Comparison of ENCODE assay signal across 17 cellular contexts in the genomic region with DNA sequence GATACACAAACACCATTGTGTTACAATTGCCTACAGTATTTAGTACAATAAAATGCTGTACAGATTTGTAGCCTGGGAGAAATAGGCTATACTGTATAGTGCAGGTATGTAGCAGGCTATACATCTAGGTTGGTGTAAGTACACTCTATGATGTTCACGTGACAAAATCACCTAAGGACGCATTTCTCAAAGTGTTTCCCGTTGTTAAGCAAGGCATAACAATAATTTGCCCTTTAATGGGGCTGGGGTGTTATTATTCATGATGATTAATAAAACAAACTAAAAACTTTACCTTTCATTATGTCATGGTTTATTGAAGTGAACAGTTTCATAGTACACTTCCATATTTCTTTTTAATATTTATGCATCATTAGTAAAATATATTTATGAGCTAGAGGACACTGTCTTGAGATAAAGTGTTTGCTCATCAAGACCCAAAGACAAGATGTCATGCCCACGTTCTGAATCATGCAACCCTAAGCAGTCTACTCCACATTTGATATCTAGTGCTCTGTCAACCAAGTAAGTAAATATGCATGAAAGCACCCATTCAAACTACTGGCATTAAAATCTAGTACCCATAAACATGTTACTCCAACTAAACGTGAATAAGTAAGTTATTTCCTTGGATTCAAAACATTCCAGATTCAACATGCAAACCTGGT.
A peak's percentile ranks its signal among the peaks of the same experiment; 100 is the strongest.
DNase-seq lines count a peak whose midpoint lies in the region; ATAC-seq, FAIRE-seq and TF ChIP-seq lines count a peak whose summit lies in the region.
"Had no signal": no experiment of that assay in that cellular context is flagged by ENCODE, and none has a peak within 500 bp of the region (broad histone marks: within the 10 kb centered on the region; RNA-seq: fewer than 3 reads in every experiment).

No MANE protein-coding gene starts in this region.

- no peaks in the 10 kb centered on the region for H3K9me3 ChIP-seq in A549

- DNase-seq in A549 (ENCODE audit: low read depth in 1 of 2, low spot score in 1 of 2) (no peak), NCI-H226 (peak; percentile 50), dermis blood vessel endothelial cell (peak; percentile 44), lung microvascular endothelial cell (ENCODE audit: low read depth in 2 of 2) (peak; percentile 3 to 33), Calu3 (no peak), substantia nigra (lab: John Stamatoyannopoulos, UW) (no peak), frontal cortex (ENCODE audit: low spot score in 2 of 2) (no peak)
- DNase-seq: 8988T, H7, NCI-H1048, NCI-H1694, NCI-H2107, NCI-H345, NCI-H526 treated with DMSO at 0.1 percent for 48 hours, OCI-M1 had no signal

- no peak for TF ChIP-seq EP300 in A549 (IDR thresholded peaks at IDR 0.05)

- H3K27me3 Mint-ChIP-seq in Calu3 (ENCODE audit: unreplicated experiment) = no peaks in the 10 kb centered on the region

- H3K36me3 Mint-ChIP-seq in Calu3 (ENCODE audit: insufficient read depth, unreplicated experiment) = peaks cover 7% of the 10 kb centered on the region

- H3K4me3 ChIP-seq in A549 = no peak overlapping the region

- no peak for TF ChIP-seq RAD21 in A549 (conservative IDR thresholded peaks at IDR 0.05 in 1 of 2, IDR thresholded peaks at IDR 0.05 in 1 of 2)

- CTCF ChIA-PET in A549 (lab: Yijun Ruan, JAX) = no interaction called here
- CTCF ChIA-PET in Calu3 (lab: Charles Lee) = no interaction called here

- peak; percentile 28 for FAIRE-seq in A549 (lab: Jason Lieb, UNC)
- FAIRE-seq in frontal cortex (lab: Jason Lieb, UNC) = no peak
- FAIRE-seq: HTR-8/SVneo had no signal

- TF ChIP-seq POLR2A in A549 (IDR thresholded peaks at IDR 0.05; ENCODE audit: low read length) = no peak

- no peak overlapping the region for H3K4me2 ChIP-seq in A549

- TF ChIP-seq CTCF in A549 (IDR thresholded peaks at IDR 0.05) (no peak), Calu3 (IDR thresholded peaks at IDR 0.05; ENCODE audit: unreplicated experiment) (no peak)

- ATAC-seq in A549 = no peak
- ATAC-seq in GM18517 (IDR thresholded peaks at IDR 0.05; ENCODE audit: unreplicated experiment) = no peak

- intact Hi-C loops in Calu3 (cut with micrococcal nuclease; ENCODE audit: unreplicated experiment) = no loop called here

- H3K4me1 Mint-ChIP-seq in Calu3 (ENCODE audit: low read depth, unreplicated experiment) = peaks cover 26% of the 10 kb centered on the region

- 71% methylated on average over 5 of the region's 5 CpGs for WGBS in A549 (ENCODE audit: missing lambda C conversion rate)

- H3K4me3 Mint-ChIP-seq in Calu3 (ENCODE audit: low read depth, unreplicated experiment) = no peak overlapping the region

- H3K4me1 ChIP-seq in A549 = peaks cover 10% of the 10 kb centered on the region

- no peak overlapping the region for H3K27ac ChIP-seq in A549
- no peak overlapping the region for H3K27ac ChIP-seq in substantia nigra (ENCODE audit: low read depth, low read length, poor library complexity, severe bottlenecking)

- BruUV-seq in Calu3 (replicated peaks; lab: Mats Ljungman, UMichigan) = no TSS peak

- no peak overlapping the region for H3K27ac Mint-ChIP-seq in Calu3 (ENCODE audit: unreplicated experiment)

- H3K9me3 Mint-ChIP-seq in Calu3 (ENCODE audit: low read depth, unreplicated experiment) = no peaks in the 10 kb centered on the region

- POLR2A ChIA-PET in A549 (lab: Yijun Ruan, JAX) = no interaction called here

TF ChIP-seq in A549, 52 proteins besides CTCF, POLR2A, EP300 and RAD21:
- TF ChIP-seq POLR2AphosphoS2 (conservative IDR thresholded peaks at IDR 0.05; ENCODE audit: low read length) = no peak
- no peak for TF ChIP-seq CBX2 (IDR thresholded peaks at IDR 0.05; ENCODE audit: borderline replicate concordance, low read depth)
- TF ChIP-seq HOXB13 (CRISPR knock-in tag; IDR thresholded peaks at IDR 0.05; ENCODE audit: low read depth) = no peak
- no peak for TF ChIP-seq CHD2 (IDR thresholded peaks at IDR 0.05; ENCODE audit: low read length, partially characterized antibody)
- no peak for TF ChIP-seq SMC3 (IDR thresholded peaks at IDR 0.05)
- TF ChIP-seq BHLHE40 (IDR thresholded peaks at IDR 0.05; ENCODE audit: low read depth, low read length) = no peak
- no peak for TF ChIP-seq PHF8 (IDR thresholded peaks at IDR 0.05; ENCODE audit: borderline replicate concordance, low read depth)
- no peak for TF ChIP-seq RNF2 (IDR thresholded peaks at IDR 0.05; ENCODE audit: borderline replicate concordance, low read depth)
- TF ChIP-seq FOSL2 (IDR thresholded peaks at IDR 0.05) = no peak
- no peak for TF ChIP-seq FOSL2 (CRISPR knock-in tag; IDR thresholded peaks at IDR 0.05)
- no peak for TF ChIP-seq RCOR1 (IDR thresholded peaks at IDR 0.05; ENCODE audit: low read depth, low read length)

Comparison
In these comparisons a context has a peak if more than half of its experiments do, and no peak if none do; other contexts are left out.
1. DNase-seq: peak in NCI-H226 (single experiment), dermis blood vessel endothelial cell (single experiment) and lung microvascular endothelial cell (2 of 2); none in A549 (0 of 2), Calu3 (single experiment), substantia nigra (0 of 49) and frontal cortex (0 of 2).